Comparison of ENCODE assay signal across 10 cellular contexts in the genomic region with DNA sequence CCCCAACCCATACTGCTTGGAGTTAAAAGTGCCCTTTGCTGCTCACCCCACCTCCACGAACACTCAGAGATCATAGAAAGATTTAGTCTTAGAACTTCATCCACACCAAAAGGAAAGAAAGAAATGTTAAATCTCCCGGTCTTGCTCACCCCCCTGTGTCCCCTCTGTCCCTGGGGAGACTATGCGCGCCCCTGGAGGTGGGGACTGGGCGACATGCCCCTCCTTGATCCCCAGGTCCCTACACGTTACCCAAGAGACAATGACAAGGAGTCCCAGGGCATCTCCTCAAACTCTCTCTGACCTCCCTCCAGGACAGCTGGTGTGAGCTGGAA. TPM values are rescaled to one million over a fixed set of nuclear protein-coding genes. Genes with fewer than 3 reads are reported as not detected.
A peak's percentile ranks its signal among the peaks of the same experiment; 100 is the strongest.
DNase-seq lines count a peak whose midpoint lies in the region; ATAC-seq, FAIRE-seq and TF ChIP-seq lines count a peak whose summit lies in the region.
"Had no signal": no experiment of that assay in that cellular context is flagged by ENCODE, and none has a peak within 500 bp of the region (broad histone marks: within the 10 kb centered on the region; RNA-seq: fewer than 3 reads in every experiment).

No MANE protein-coding gene starts in this region.

- H3K27me3 ChIP-seq in keratinocyte (ENCODE audit: control insufficient read depth, extremely low read depth, insufficient read depth, low read length) (no peaks in the 10 kb centered on the region), transverse colon (no peaks in the 10 kb centered on the region)

- TF ChIP-seq CTCF in activated B cell treated with CpG ODN at 0.5 μM for 24 hours (IDR thresholded peaks at IDR 0.05) = no peak
- no peak for TF ChIP-seq CTCF in keratinocyte (optimal IDR thresholded peaks at IDR 0.05 in 1 of 3, IDR thresholded peaks at IDR 0.05 in 1 of 3, conservative IDR thresholded peaks at IDR 0.05 in 1 of 3; ENCODE audit: extremely low read depth in 1 of 3, insufficient read depth in 2 of 3, low read length in 3 of 3)
- no peak for TF ChIP-seq CTCF in transverse colon (IDR thresholded peaks at IDR 0.05)

- H3K36me3 Mint-ChIP-seq in activated naive CD4-positive, alpha-beta T cell treated with anti-CD3 and anti-CD28 coated beads, Interleukin-2, amount 50 U/mL, for 24 hours = peaks cover 3% of the 10 kb centered on the region
- peaks cover 17% of the 10 kb centered on the region for H3K36me3 Mint-ChIP-seq in activated B cell treated with CpG ODN at 0.5 μM for 24 hours (ENCODE audit: low read depth)

- no peak for TF ChIP-seq EP300 in transverse colon (IDR thresholded peaks at IDR 0.05; ENCODE audit: low read depth)

- CTCF ChIA-PET in activated B cell treated with CpG ODN at 0.5 μM for 24 hours (lab: Charles Lee) = no interaction called here

- dilution Hi-C loops in keratinocyte (cut with MboI; ENCODE audit: extremely low pct_ligation_motif_present, low sequenced_read_pairs) = no loop called here

- H3K27ac ChIP-seq in keratinocyte (ENCODE audit: control insufficient read depth, insufficient read depth, low read length) = no peak overlapping the region
- H3K27ac ChIP-seq in transverse colon = peak overlapping the region in 2 of 4 donors; percentile 57 to 58
- H3K27ac ChIP-seq: BLaER1 had no signal

- no peak for FAIRE-seq in keratinocyte (lab: Jason Lieb, UNC)

- intact Hi-C loops in activated B cell treated with CpG ODN at 0.5 μM for 24 hours (cut with micrococcal nuclease) (loop anchor here (5.0 kb wide), 1 partner anchor 86 kb away; no protein-coding TSS in a partner anchor), transverse colon (cut with DNase I; ENCODE audit: low total_unique reads) (no loop called here), posterior cingulate gyrus (cut with DNase I) (no loop called here)

- peak overlapping the region; percentile 81 for H2AFZ ChIP-seq in keratinocyte (ENCODE audit: control insufficient read depth, low read length)

- no peaks in the 10 kb centered on the region for H4K20me1 ChIP-seq in keratinocyte (ENCODE audit: control insufficient read depth, extremely low read depth, insufficient read depth, low read length)
- H4K20me1 ChIP-seq: BLaER1 had no signal

- H3K9me3 ChIP-seq in keratinocyte (ENCODE audit: control insufficient read depth, low read depth, low read length) (no peaks in the 10 kb centered on the region), transverse colon (no peaks in the 10 kb centered on the region)

- in situ Hi-C loops in transverse colon (cut with MboI; ENCODE audit: low pct_ligation_motif_present in 1 of 4, low pct_unique_long_range_greater_than_20kb in 1 of 4, low sequenced_read_pairs in 3 of 4) = no loop called here

- POLR2A ChIA-PET in activated B cell treated with CpG ODN at 0.5 μM for 24 hours (lab: Charles Lee) = no interaction called here

- peak overlapping the region; percentile 71 for H3K4me2 ChIP-seq in keratinocyte (ENCODE audit: control insufficient read depth, extremely low read depth, insufficient read depth, low read depth, low read length)
- H3K4me2 ChIP-seq: BLaER1 had no signal

- no peak for DNase-seq in activated naive CD4-positive, alpha-beta T cell (lab: John Stamatoyannopoulos, UW)
- no peak for DNase-seq in activated B cell treated with CpG ODN at 0.5 μM for 24 hours
- DNase-seq in keratinocyte (ENCODE audit: low read depth, low spot score) = no peak
- DNase-seq in transverse colon = no peak
- DNase-seq in posterior cingulate gyrus = no peak
- DNase-seq in iPS-NIHi11 (ENCODE audit: low spot score) = no peak
- no peak for DNase-seq in COLO829 (ENCODE audit: low spot score)

- no peaks in the 10 kb centered on the region for H3K9me1 ChIP-seq in keratinocyte (ENCODE audit: control insufficient read depth, extremely low read depth, insufficient read depth, low read length)

- no peak for TF ChIP-seq POLR2A in transverse colon (IDR thresholded peaks at IDR 0.05)

- H3K4me3 ChIP-seq in keratinocyte (ENCODE audit: control insufficient read depth in 2 of 3, extremely low read depth in 1 of 3, insufficient read depth in 2 of 3, low read depth in 1 of 3, low read length in 3 of 3) (peak overlapping the region; percentile 28 to 67 (median 64)), transverse colon (peak overlapping the region in 3 of 4 donors; percentile 23 to 47 (median 30))
- H3K4me3 ChIP-seq: BLaER1 had no signal

- H3K4me1 Mint-ChIP-seq in activated naive CD4-positive, alpha-beta T cell treated with anti-CD3 and anti-CD28 coated beads, Interleukin-2, amount 50 U/mL, for 24 hours = peaks cover 33% of the 10 kb centered on the region
- H3K4me1 Mint-ChIP-seq in activated B cell treated with CpG ODN at 0.5 μM for 24 hours = peaks cover 29% of the 10 kb centered on the region

- WGBS in transverse colon (ENCODE audit: low coverage in 1 of 2), 2 donors = 59% methylated on average over 6 of the region's 6 CpGs; no CpG with 5 or more reads in 1 of the 2 donors

- ATAC-seq in activated B cell treated with CpG ODN at 0.5 μM for 24 hours (ENCODE audit: low read depth) = peak; percentile 32

- peaks cover 11% of the 10 kb centered on the region for H3K4me1 ChIP-seq in keratinocyte (ENCODE audit: control insufficient read depth, extremely low read depth, insufficient read depth, low read length)
- H3K4me1 ChIP-seq in transverse colon = no peaks in the 10 kb centered on the region
- H3K4me1 ChIP-seq: BLaER1 had no signal

- peak overlapping the region; percentile 98 for H3K27ac Mint-ChIP-seq in activated naive CD4-positive, alpha-beta T cell treated with anti-CD3 and anti-CD28 coated beads, Interleukin-2, amount 50 U/mL, for 24 hours
- peak overlapping the region; percentile 86 for H3K27ac Mint-ChIP-seq in activated B cell treated with CpG ODN at 0.5 μM for 24 hours

- peak overlapping the region; percentile 95 for H3K4me3 Mint-ChIP-seq in activated naive CD4-positive, alpha-beta T cell treated with anti-CD3 and anti-CD28 coated beads, Interleukin-2, amount 50 U/mL, for 24 hours
- peak overlapping the region; percentile 92 for H3K4me3 Mint-ChIP-seq in activated B cell treated with CpG ODN at 0.5 μM for 24 hours

- no peaks in the 10 kb centered on the region for H3K36me3 ChIP-seq in keratinocyte (ENCODE audit: control insufficient read depth in 2 of 2, extremely low read depth in 1 of 2, insufficient read depth in 2 of 2, low read length in 2 of 2)
- no peaks in the 10 kb centered on the region for H3K36me3 ChIP-seq in transverse colon
- H3K36me3 ChIP-seq: BLaER1 had no signal

- H3K9me3 Mint-ChIP-seq in activated naive CD4-positive, alpha-beta T cell treated with anti-CD3 and anti-CD28 coated beads, Interleukin-2, amount 50 U/mL, for 24 hours = no peaks in the 10 kb centered on the region
- no peaks in the 10 kb centered on the region for H3K9me3 Mint-ChIP-seq in activated B cell treated with CpG ODN at 0.5 μM for 24 hours

- no peaks in the 10 kb centered on the region for H3K79me2 ChIP-seq in keratinocyte (ENCODE audit: control insufficient read depth, insufficient read depth, low read length)

- H3K9ac ChIP-seq in keratinocyte (ENCODE audit: control insufficient read depth, extremely low read depth, insufficient read depth, low read length) = peak overlapping the region; percentile 44
- H3K9ac ChIP-seq: BLaER1 had no signal

- H3K27me3 Mint-ChIP-seq in activated naive CD4-positive, alpha-beta T cell treated with anti-CD3 and anti-CD28 coated beads, Interleukin-2, amount 50 U/mL, for 24 hours = no peaks in the 10 kb centered on the region
- H3K27me3 Mint-ChIP-seq in activated B cell treated with CpG ODN at 0.5 μM for 24 hours = no peaks in the 10 kb centered on the region

RNA-seq across cellular contexts. Expression of a gene that starts 0.6 kb away (rescaled TPM):
- 9.3 and 13.3 TPM in 2 replicates for total RNA-seq in activated B cell treated with CpG ODN at 0.5 μM for 24 hours
- polyA plus RNA-seq in keratinocyte = 40.0 to 87.5 TPM (median 64.4 TPM) in 3 replicates
- 12.2 TPM for polyA plus RNA-seq in keratinocyte (2011; ENCODE audit: low read depth)
- polyA plus RNA-seq in keratinocyte (2011; cell fraction: cytosol; rRNA removed) = 41.2 and 67.6 TPM in 2 replicates
- polyA plus RNA-seq in keratinocyte (2011; cell fraction: nucleus; rRNA removed) = 178 and 207 TPM in 2 replicates
- 25.3 and 28.8 TPM in 2 replicates for polyA plus RNA-seq in keratinocyte (2012; ENCODE audit: low replicate concordance)
- polyA minus RNA-seq in keratinocyte = 29.8 to 53.2 TPM (median 30.6 TPM) in 3 replicates
- polyA minus RNA-seq in keratinocyte (2011; cell fraction: cytosol; rRNA and poly(A)+ RNA removed) = 46.0 TPM
- polyA minus RNA-seq in keratinocyte (2011; cell fraction: nucleus; rRNA and poly(A)+ RNA removed) = 52.4 and 74.4 TPM in 2 replicates
- total RNA-seq in transverse colon = 10 to 100 TPM in 2 of 4 donors, 1 to 10 TPM in 2; 1.8 to 27.7 (median 9.6) TPM
- total RNA-seq: M059J had no signal
